8 cellular contexts compared by ENCODE assay signal in genomic region chr9:101485873-101486692, GRCh38. TPM values are rescaled to one million over a fixed set of nuclear protein-coding genes. Genes with fewer than 3 reads are reported as not detected.
DNase-seq lines count a peak whose midpoint lies in the region; ATAC-seq, FAIRE-seq and TF ChIP-seq lines count a peak whose summit lies in the region.

No MANE protein-coding gene starts in this region.

- peaks cover 51% of the 10 kb centered on the region for H3K27me3 Mint-ChIP-seq in activated CD8-positive, alpha-beta T cell treated with anti-CD3 and anti-CD28 coated beads for 36 hours

- CTCF ChIA-PET in HepG2 (lab: Yijun Ruan, JAX; ENCODE audit: low intra/inter-chr PET ratio, low total read pairs) (no interaction called here), OCI-LY7 (lab: Charles Lee; ENCODE audit: unreplicated experiment) (no interaction called here)
- CTCF ChIA-PET in activated CD8-positive, alpha-beta T cell treated with anti-CD3 and anti-CD28 coated beads for 36 hours (lab: Charles Lee) = interaction anchor here (1.3 to 2.6 kb wide), 2 partner anchors 37 to 40 kb away, joined by 3 to 6 read pairs; no protein-coding TSS in a partner anchor

- H3K4me3 ChIP-seq in liver (ENCODE audit: low read depth in 1 of 3, low read length in 3 of 3) (peak overlapping the region; percentile 54 to 76 (median 71)), HepG2 (replicated peaks in 1 of 3; ENCODE audit: insufficient read depth in 1 of 3, low read depth in 2 of 3, low read length in 3 of 3) (no peak overlapping the region), heart right ventricle (peak overlapping the region; percentile 57 to 84 (median 74)), OCI-LY7 (ENCODE audit: low read depth, low read length, poor library complexity, severe bottlenecking) (no peak overlapping the region)

- TF ChIP-seq EP300 in HepG2 (IDR thresholded peaks at IDR 0.05; ENCODE audit: low read depth in 2 of 2, low read length in 2 of 2) (no peak), HepG2 (CRISPR knock-in tag; IDR thresholded peaks at IDR 0.05; ENCODE audit: borderline replicate concordance) (no peak)

- H4K20me1 ChIP-seq in HepG2 (ENCODE audit: insufficient read depth, low read length) (no peaks in the 10 kb centered on the region), OCI-LY7 (ENCODE audit: insufficient read depth, low read length) (no peaks in the 10 kb centered on the region)

- H3K27ac Mint-ChIP-seq in activated CD8-positive, alpha-beta T cell treated with anti-CD3 and anti-CD28 coated beads for 36 hours = no peak overlapping the region

- no peak for DNase-seq in HepG2 (ENCODE audit: low spot score)
- no peak for DNase-seq in activated CD8-positive, alpha-beta T cell treated with anti-CD3 and anti-CD28 coated beads for 36 hours
- peak; percentile 26 to 42 for DNase-seq in heart right ventricle
- DNase-seq in posterior vena cava (ENCODE audit: low spot score) = peak; percentile 79
- DNase-seq in OCI-LY7 (ENCODE audit: low spot score) = no peak

- no peak for TF ChIP-seq RAD21 in liver (IDR thresholded peaks at IDR 0.05)
- TF ChIP-seq RAD21 in HepG2 (CRISPR knock-in tag; IDR thresholded peaks at IDR 0.05) = no peak

- POLR2A ChIA-PET in HepG2 (lab: Yijun Ruan, JAX) = no interaction called here
- POLR2A ChIA-PET in activated CD8-positive, alpha-beta T cell treated with anti-CD3 and anti-CD28 coated beads for 36 hours (lab: Charles Lee) = interaction anchor here (0.8 to 1.1 kb wide), 2 partner anchors 48 to 56 kb away, joined by 3 read pairs; partner anchors contain the start of gene RNF20
- POLR2A ChIA-PET in OCI-LY7 (lab: Charles Lee) = interaction anchor here (0.6 kb wide), 1 partner anchor 15 kb away, joined by 5 read pairs; no protein-coding TSS in a partner anchor

- intact Hi-C loops in HepG2 (cut with micrococcal nuclease; ENCODE audit: unreplicated experiment) (no loop called here), heart right ventricle (cut with DNase I) (no loop called here), posterior vena cava (cut with DNase I) (no loop called here), OCI-LY7 (cut with micrococcal nuclease; ENCODE audit: unreplicated experiment) (no loop called here)
- intact Hi-C loops in activated CD8-positive, alpha-beta T cell treated with anti-CD3 and anti-CD28 coated beads for 36 hours (cut with micrococcal nuclease) = no loop called here

- H3K27me3 ChIP-seq in liver (ENCODE audit: control insufficient read depth in 4 of 4, insufficient read depth in 4 of 4, low read length in 3 of 4) (peaks cover 0 to 8% (median under 1%) of the 10 kb centered on the region in 4 donors), HepG2 (ENCODE audit: control insufficient read depth in 1 of 2, insufficient read depth in 2 of 2, low read length in 2 of 2) (0 out of 5 replicates have a peak, but pooled peaks cover 0 to 5% of the 10 kb centered on the region in 2 experiments), heart right ventricle (peaks cover 0 to 46% (median 0%) of the 10 kb centered on the region in 7 donors)

- H3K4me1 Mint-ChIP-seq in activated CD8-positive, alpha-beta T cell treated with anti-CD3 and anti-CD28 coated beads for 36 hours (ENCODE audit: low read depth) = peaks cover 4% of the 10 kb centered on the region

- FAIRE-seq in HepG2 (lab: Jason Lieb, UNC) = no peak

- peak overlapping the region; percentile 3 for H3K4me3 Mint-ChIP-seq in activated CD8-positive, alpha-beta T cell treated with anti-CD3 and anti-CD28 coated beads for 36 hours

- no peak for TF ChIP-seq POLR2A in HepG2 (IDR thresholded peaks at IDR 0.05; ENCODE audit: insufficient read depth in 1 of 2, low read depth in 2 of 2, low read length in 2 of 2)
- no peak for TF ChIP-seq POLR2A in GM18505 (IDR thresholded peaks at IDR 0.05; ENCODE audit: borderline replicate concordance, extremely low read depth, insufficient read depth, insufficient read length)

- H3K9me3 ChIP-seq in liver (ENCODE audit: control insufficient read depth in 4 of 4, low read length in 3 of 4) (no peaks in the 10 kb centered on the region), HepG2 (ENCODE audit: low read length) (no peaks in the 10 kb centered on the region), heart right ventricle (no peaks in the 10 kb centered on the region), OCI-LY7 (ENCODE audit: low read length) (no peaks in the 10 kb centered on the region)

- H2AFZ ChIP-seq in HepG2 (ENCODE audit: low read length) (no peak overlapping the region), OCI-LY7 (ENCODE audit: low read length) (no peak overlapping the region)

- no peaks in the 10 kb centered on the region for H3K9me2 ChIP-seq in OCI-LY7 (ENCODE audit: insufficient read depth, low read length)

- H3K79me2 ChIP-seq in HepG2 (ENCODE audit: insufficient read depth, low read length) (no peaks in the 10 kb centered on the region), OCI-LY7 (ENCODE audit: insufficient read depth, low read depth, low read length) (no peaks in the 10 kb centered on the region)

- no peaks in the 10 kb centered on the region for H3K9me3 Mint-ChIP-seq in activated CD8-positive, alpha-beta T cell treated with anti-CD3 and anti-CD28 coated beads for 36 hours

- in situ Hi-C loops in HepG2 (cut with HindIII; ENCODE audit: extremely low pct_ligation_motif_present, low pct_unique_long_range_greater_than_20kb) = no loop called here

- H3K27ac ChIP-seq in liver (ENCODE audit: low read depth in 1 of 2, low read length in 2 of 2) (peak overlapping the region; percentile 45 to 67), HepG2 (ENCODE audit: extremely low read length, insufficient read depth, low read length) (no peak overlapping the region), heart right ventricle (peak overlapping the region; percentile 87 to 96 (median 94)), OCI-LY7 (ENCODE audit: low read depth, low read length, poor library complexity, severe bottlenecking) (no peak overlapping the region)

- ATAC-seq in HepG2 (no peak), heart right ventricle (peak; percentile 55 to 84 (median 79)), GM18505 (IDR thresholded peaks at IDR 0.05; ENCODE audit: unreplicated experiment) (no peak), HG02884 (IDR thresholded peaks at IDR 0.05; ENCODE audit: unreplicated experiment) (no peak)
- ATAC-seq in activated CD8-positive, alpha-beta T cell treated with anti-CD3 and anti-CD28 coated beads for 36 hours = peak; percentile 7

- no peaks in the 10 kb centered on the region for H3K36me3 ChIP-seq in liver (ENCODE audit: control insufficient read depth in 4 of 4, insufficient read depth in 3 of 4, low read depth in 1 of 4, low read length in 3 of 4)
- no peaks in the 10 kb centered on the region for H3K36me3 ChIP-seq in HepG2 (replicated peaks in 1 of 2; ENCODE audit: control insufficient read depth in 1 of 2, insufficient read depth in 2 of 2, low read length in 2 of 2)
- H3K36me3 ChIP-seq in heart right ventricle = no peaks in the 10 kb centered on the region
- no peaks in the 10 kb centered on the region for H3K36me3 ChIP-seq in OCI-LY7 (ENCODE audit: insufficient read depth, low read length)

- H3K36me3 Mint-ChIP-seq in activated CD8-positive, alpha-beta T cell treated with anti-CD3 and anti-CD28 coated beads for 36 hours (ENCODE audit: low read depth) = no peaks in the 10 kb centered on the region

- H3K4me1 ChIP-seq in liver (ENCODE audit: control insufficient read depth in 4 of 4, insufficient read depth in 4 of 4, low read length in 3 of 4) (peaks cover 9 to 17% (median 12%) of the 10 kb centered on the region in 4 donors), HepG2 (ENCODE audit: insufficient read depth, low read length) (no peaks in the 10 kb centered on the region), heart right ventricle (peaks cover 0 to 56% (median 15%) of the 10 kb centered on the region in 9 donors), OCI-LY7 (ENCODE audit: insufficient read depth, low read length, poor library complexity, severe bottlenecking) (no peaks in the 10 kb centered on the region)

- no peak overlapping the region for H3K4me2 ChIP-seq in HepG2 (ENCODE audit: low read depth, low read length)
- no peak overlapping the region for H3K4me2 ChIP-seq in OCI-LY7 (ENCODE audit: low read length)

- no TSS peak for BruUV-seq in HepG2 (replicated peaks; lab: Mats Ljungman, UMichigan)
- BruUV-seq in OCI-LY7 (replicated peaks; lab: Mats Ljungman, UMichigan) = no TSS peak

- 6% methylated on average over 61 of the region's 61 CpGs for WGBS in liver
- 91% methylated on average over 41 of the region's 61 CpGs for WGBS in HepG2 (ENCODE audit: low lambda C conversion rate)
- 0 to 1% methylated on average over 61 of the region's 61 CpGs for WGBS in heart right ventricle, 2 donors

- no peak for TF ChIP-seq CTCF in liver (IDR thresholded peaks at IDR 0.05; ENCODE audit: low read depth, low read length, missing input control)
- no peak for TF ChIP-seq CTCF in HepG2 (CRISPR knock-in tag; IDR thresholded peaks at IDR 0.05)
- TF ChIP-seq CTCF in activated CD8-positive, alpha-beta T cell treated with anti-CD3 and anti-CD28 coated beads for 36 hours (IDR thresholded peaks at IDR 0.05) = no peak
- no peak for TF ChIP-seq CTCF in heart right ventricle (IDR thresholded peaks at IDR 0.05)
- no peak for TF ChIP-seq CTCF in OCI-LY7 (conservative IDR thresholded peaks at IDR 0.05; ENCODE audit: low read length)

- H3K9ac ChIP-seq in liver (ENCODE audit: low read depth in 1 of 2, low read length in 2 of 2) (no peak overlapping the region), HepG2 (ENCODE audit: insufficient read depth, low read depth, low read length) (no peak overlapping the region)

RNA-seq across cellular contexts. Expression of gene RNF20, which starts 47.6 kb away (rescaled TPM):
- total RNA-seq in liver (10 to 100 TPM; 12.7 to 13.9 TPM), HepG2 (2016; rRNA removed; fragmentation: Illumina TruSeq; extraction: Trizol) (37.6 and 56.0 TPM in 2 replicates), heart right ventricle (10 to 100 TPM; 39.1 to 64.4 (median 58.2) TPM), posterior vena cava (10 to 100 TPM; 33.1 to 45.5 TPM), OCI-LY7 (2022) (38.6 and 43.5 TPM in 2 replicates)
- polyA plus RNA-seq in liver (1 to 10 TPM; 8.3 to 9.1 TPM), HepG2 (2011; rRNA removed) (12.2 and 12.7 TPM in 2 replicates), heart right ventricle (10 to 100 TPM; 13.2 to 14.0 TPM)
- total RNA-seq in HepG2 (2016; cell fraction: cytosol; rRNA removed; fragmentation: Illumina TruSeq; extraction: Trizol; ENCODE audit: low read depth) = 3.0 and 3.3 TPM in 2 replicates
- 37.2 and 50.2 TPM in 2 replicates for total RNA-seq in HepG2 (2016; cell fraction: insoluble cytoplasmic fraction; rRNA removed; fragmentation: Illumina TruSeq; extraction: Trizol)
- total RNA-seq in HepG2 (2016; cell fraction: membrane; rRNA removed; fragmentation: Illumina TruSeq; extraction: Trizol) = 10.1 and 10.5 TPM in 2 replicates
- total RNA-seq in HepG2 (2016; cell fraction: nucleus; rRNA removed; fragmentation: Illumina TruSeq; extraction: Trizol) = 26.3 and 31.7 TPM in 2 replicates
- polyA plus RNA-seq in HepG2 (2011; cell fraction: cytosol; rRNA removed) = 5.4 and 7.8 TPM in 2 replicates
- polyA plus RNA-seq in HepG2 (2011; cell fraction: nucleus; rRNA removed) = 6.8 and 8.3 TPM in 2 replicates
- polyA plus RNA-seq in HepG2 (2012) = 16.3 and 25.9 TPM in 2 replicates
- 1.3 and 1.5 TPM in 2 replicates for polyA plus RNA-seq in HepG2 (2016; cell fraction: cytosol; fragmentation: Illumina TruSeq; extraction: Trizol; ENCODE audit: low read depth)
- 36.3 and 39.3 TPM in 2 replicates for polyA plus RNA-seq in HepG2 (2016; cell fraction: insoluble cytoplasmic fraction; fragmentation: Illumina TruSeq; extraction: Trizol; ENCODE audit: low read depth)
- 2.9 and 3.7 TPM in 2 replicates for polyA plus RNA-seq in HepG2 (2016; cell fraction: membrane; fragmentation: Illumina TruSeq; extraction: Trizol; ENCODE audit: low read depth)
- polyA plus RNA-seq in HepG2 (2016; cell fraction: nucleus; fragmentation: Illumina TruSeq; extraction: Trizol; ENCODE audit: insufficient read depth, low read depth) = 19.6 and 20.3 TPM in 2 replicates
- 8.1 and 19.4 TPM in 2 replicates for polyA minus RNA-seq in HepG2 (2011; rRNA and poly(A)+ RNA removed; ENCODE audit: low replicate concordance)
- 9.1 and 11.3 TPM in 2 replicates for polyA minus RNA-seq in HepG2 (2011; cell fraction: cytosol; rRNA and poly(A)+ RNA removed)
- 25.6 and 31.6 TPM in 2 replicates for polyA minus RNA-seq in HepG2 (2011; cell fraction: nucleus; rRNA and poly(A)+ RNA removed)
- total RNA-seq in activated CD8-positive, alpha-beta T cell treated with anti-CD3 and anti-CD28 coated beads for 36 hours = 10 to 100 TPM; 30.6 to 39.1 TPM
- total RNA-seq in OCI-LY7 (2014; rRNA removed; shearing (Covaris generic)) = 13.5 and 20.4 TPM in 2 replicates

RNA-seq across cellular contexts. Expression of gene ALDOB, which starts 50.5 kb away (rescaled TPM):
- 1,000 to 10,000 TPM in 1 of 2 donors, 100 to 1,000 TPM in 1; 527 to 1,744 TPM for total RNA-seq in liver
- polyA plus RNA-seq in liver = 1,000 to 10,000 TPM; 1,872 to 2,132 TPM
- total RNA-seq in HepG2 (2016; rRNA removed; fragmentation: Illumina TruSeq; extraction: Trizol) = 0.97 and 1.1 TPM in 2 replicates
- 0.26 and 0.91 TPM in 2 replicates for total RNA-seq in HepG2 (2016; cell fraction: cytosol; rRNA removed; fragmentation: Illumina TruSeq; extraction: Trizol; ENCODE audit: low read depth)
- total RNA-seq in HepG2 (2016; cell fraction: insoluble cytoplasmic fraction; rRNA removed; fragmentation: Illumina TruSeq; extraction: Trizol) = 0.48 and 0.97 TPM in 2 replicates
- total RNA-seq in HepG2 (2016; cell fraction: membrane; rRNA removed; fragmentation: Illumina TruSeq; extraction: Trizol) = 0.86 and 0.90 TPM in 2 replicates
- 0.34 and 0.56 TPM in 2 replicates for total RNA-seq in HepG2 (2016; cell fraction: nucleus; rRNA removed; fragmentation: Illumina TruSeq; extraction: Trizol)
- polyA plus RNA-seq in HepG2 (2011; rRNA removed) = 0.29 and 0.84 TPM in 2 replicates
- polyA plus RNA-seq in HepG2 (2011; cell fraction: cytosol; rRNA removed) = 0.74 and 0.91 TPM in 2 replicates
- polyA plus RNA-seq in HepG2 (2011; cell fraction: nucleus; rRNA removed) = 0.39 and 0.48 TPM in 2 replicates
- 2.4 TPM in 2 replicates for polyA plus RNA-seq in HepG2 (2012)
- polyA plus RNA-seq in HepG2 (2016; cell fraction: cytosol; fragmentation: Illumina TruSeq; extraction: Trizol; ENCODE audit: low read depth) = 0.50 and 0.58 TPM in 2 replicates
- 0.89 and 1.8 TPM in 2 replicates for polyA plus RNA-seq in HepG2 (2016; cell fraction: insoluble cytoplasmic fraction; fragmentation: Illumina TruSeq; extraction: Trizol; ENCODE audit: low read depth)
- 0.68 and 0.76 TPM in 2 replicates for polyA plus RNA-seq in HepG2 (2016; cell fraction: membrane; fragmentation: Illumina TruSeq; extraction: Trizol; ENCODE audit: low read depth)
- 0.57 and 0.68 TPM in 2 replicates for polyA plus RNA-seq in HepG2 (2016; cell fraction: nucleus; fragmentation: Illumina TruSeq; extraction: Trizol; ENCODE audit: insufficient read depth, low read depth)
- polyA minus RNA-seq in HepG2 (2011; rRNA and poly(A)+ RNA removed; ENCODE audit: low replicate concordance) = 0.78 TPM in 1 of 2 replicates, not detected in the other
- 0.53 and 0.59 TPM in 2 replicates for polyA minus RNA-seq in HepG2 (2011; cell fraction: cytosol; rRNA and poly(A)+ RNA removed)
- 0.26 TPM in 1 of 2 replicates, not detected in the other for polyA minus RNA-seq in HepG2 (2011; cell fraction: nucleus; rRNA and poly(A)+ RNA removed)
- not detected for total RNA-seq in activated CD8-positive, alpha-beta T cell treated with anti-CD3 and anti-CD28 coated beads for 36 hours
- 1 to 10 TPM in 1 of 10 donors, under 1 TPM in 7, not detected in 2; 0.19 to 1.4 (median 0.46) TPM for total RNA-seq in heart right ventricle
- under 1 TPM; 0.17 to 0.44 TPM for polyA plus RNA-seq in heart right ventricle
- total RNA-seq in posterior vena cava = under 1 TPM in 1 of 2 donors, not detected in 1; 0.24 TPM
- not detected in 2 replicates for total RNA-seq in OCI-LY7 (2014; rRNA removed; shearing (Covaris generic))
- not detected in 2 replicates for total RNA-seq in OCI-LY7 (2022)

Comparison
In these comparisons a context has a peak if more than half of its experiments do, and no peak if none do; other contexts are left out.
1. H3K27ac ChIP-seq: peak in liver (2 of 2) and heart right ventricle (10 of 10); none in HepG2 (single experiment) and OCI-LY7 (single experiment).
2. H3K4me3 ChIP-seq: peak in liver (3 of 3) and heart right ventricle (10 of 10); none in HepG2 (0 of 3) and OCI-LY7 (single experiment).
3. RNA of gene ALDOB, which starts 50.5 kb away (total RNA-seq): 527 to 1,744 TPM in liver; 0.26 to 1.1 TPM in HepG2, 0.19 to 1.4 TPM in heart right ventricle, 0.24 TPM in posterior vena cava, not detected in OCI-LY7 and not detected in activated CD8-positive, alpha-beta T cell treated with anti-CD3 and anti-CD28 coated beads for 36 hours; every median in the first group is over 100 times any median in the second.
4. ATAC-seq: peak in activated CD8-positive, alpha-beta T cell treated with anti-CD3 and anti-CD28 coated beads for 36 hours (single experiment) and heart right ventricle (8 of 8); none in HepG2 (single experiment), GM18505 (single experiment) and HG02884 (single experiment).
5. DNase-seq: peak in heart right ventricle (2 of 2) and posterior vena cava (single experiment); none in HepG2 (single experiment), activated CD8-positive, alpha-beta T cell treated with anti-CD3 and anti-CD28 coated beads for 36 hours (single experiment) and OCI-LY7 (single experiment).